ENCODE assay signal across 16 cellular contexts in genomic region chr4:168648929-168649328, GRCh38.
A peak's percentile ranks its signal among the peaks of the same experiment; 100 is the strongest.
DNase-seq lines count a peak whose midpoint lies in the region; TF ChIP-seq lines count a peak whose summit lies in the region.
"Had no signal": no experiment of that assay in that cellular context is flagged by ENCODE, and none has a peak within 500 bp of the region (broad histone marks: within the 10 kb centered on the region; RNA-seq: fewer than 3 reads in every experiment).

No MANE protein-coding gene starts in this region.

- in situ Hi-C loops in GM23248 (cut with MboI) = no loop called here

- no peak overlapping the region for H3K4me2 ChIP-seq in GM23248 (ENCODE audit: unreplicated experiment)
- no peak overlapping the region for H3K4me2 ChIP-seq in SK-N-SH

- intact Hi-C loops in activated CD4-positive, alpha-beta memory T cell treated with anti-CD3 and anti-CD28 coated beads for 36 hours (cut with micrococcal nuclease) = no loop called here

- peaks cover 17% of the 10 kb centered on the region for H3K27me3 Mint-ChIP-seq in activated CD4-positive, alpha-beta memory T cell treated with anti-CD3 and anti-CD28 coated beads for 36 hours

- no peaks in the 10 kb centered on the region for H3K9me3 Mint-ChIP-seq in activated CD4-positive, alpha-beta memory T cell treated with anti-CD3 and anti-CD28 coated beads for 36 hours
- H3K9me3 Mint-ChIP-seq: activated naive CD4-positive, alpha-beta T cell treated with anti-CD3 and anti-CD28 coated beads, Interleukin-2, amount 10 ng/mL, durations not matched to agents 7 days and 5 days; naive thymus-derived CD4-positive, alpha-beta T cell; stimulated activated naive CD8-positive, alpha-beta T cell treated with anti-CD3 and anti-CD28 coated beads, Interleukin-15, Interleukin-2, amounts not matched to agents 100 ng/mL and 50 ng/mL, for 24 hours had no signal

- no peak for TF ChIP-seq CTCF in SK-N-SH (IDR thresholded peaks at IDR 0.05)

- H3K79me2 ChIP-seq in GM23248 (ENCODE audit: insufficient read depth) (no peaks in the 10 kb centered on the region), SK-N-SH (ENCODE audit: insufficient read depth) (peaks cover 32% of the 10 kb centered on the region; the same call in 1 of the 2 replicates)

- peak; percentile 85 for DNase-seq in GM23248
- DNase-seq in SK-N-SH = no peak
- peak; percentile 67 for DNase-seq in fibroblast of peridontal ligament (ENCODE audit: extremely low read depth)
- peak; percentile 82 for DNase-seq in renal cortical epithelial cell (ENCODE audit: low read depth)
- DNase-seq in UCSD-AML1 (lab: John Stamatoyannopoulos, UW; ENCODE audit: unreplicated experiment) = no peak
- no peak for DNase-seq in NCI-H1105 treated with DMSO at 0.1 percent for 48 hours (lab: John Stamatoyannopoulos, UW)
- DNase-seq in cerebellum (ENCODE audit: low spot score) = no peak
- DNase-seq in activated CD4-positive, alpha-beta memory T cell treated with anti-CD3 and anti-CD28 coated beads for 36 hours = no peak
- DNase-seq: activated naive CD4-positive, alpha-beta T cell treated with anti-CD3 and anti-CD28 coated beads, Interleukin-2, amount 10 ng/mL, durations not matched to agents 7 days and 5 days; islet precursor cell; naive thymus-derived CD4-positive, alpha-beta T cell; NCI-H2029; NCI-H82 had no signal

- 57 to 59% methylated on average over 3 of the region's 3 CpGs for WGBS in GM23248 (ENCODE audit: low coverage in 1 of 2, low lambda C conversion rate in 2 of 2, missing lambda C conversion rate in 2 of 2), 2 experiments
- 52% methylated on average over 3 of the region's 3 CpGs for WGBS in SK-N-SH (ENCODE audit: low lambda C conversion rate)

- H3K9me2 ChIP-seq in GM23248 (ENCODE audit: insufficient read depth) (no peaks in the 10 kb centered on the region), SK-N-SH (no peaks in the 10 kb centered on the region)

- H3K9me3 ChIP-seq in GM23248 (ENCODE audit: low read depth) (no peaks in the 10 kb centered on the region), SK-N-SH (no peaks in the 10 kb centered on the region)

- POLR2A ChIA-PET in SK-N-SH (lab: Yijun Ruan, JAX) = no interaction called here
- POLR2A ChIA-PET in activated CD4-positive, alpha-beta memory T cell treated with anti-CD3 and anti-CD28 coated beads for 36 hours (lab: Charles Lee) = interaction anchor here (0.6 kb wide), 1 partner anchor 129 kb away, joined by 3 read pairs; no protein-coding TSS in a partner anchor

- H3K4me3 Mint-ChIP-seq in activated CD4-positive, alpha-beta memory T cell treated with anti-CD3 and anti-CD28 coated beads for 36 hours = no peak overlapping the region
- H3K4me3 Mint-ChIP-seq: activated naive CD4-positive, alpha-beta T cell treated with anti-CD3 and anti-CD28 coated beads, Interleukin-2, amount 10 ng/mL, durations not matched to agents 7 days and 5 days; naive thymus-derived CD4-positive, alpha-beta T cell; stimulated activated naive CD8-positive, alpha-beta T cell treated with anti-CD3 and anti-CD28 coated beads, Interleukin-15, Interleukin-2, amounts not matched to agents 100 ng/mL and 50 ng/mL, for 24 hours had no signal

- H2AFZ ChIP-seq in GM23248 = no peak overlapping the region
- no peak overlapping the region for H2AFZ ChIP-seq in SK-N-SH (ENCODE audit: low read depth)

- no peaks in the 10 kb centered on the region for H3K36me3 Mint-ChIP-seq in activated CD4-positive, alpha-beta memory T cell treated with anti-CD3 and anti-CD28 coated beads for 36 hours
- H3K36me3 Mint-ChIP-seq: activated naive CD4-positive, alpha-beta T cell treated with anti-CD3 and anti-CD28 coated beads, Interleukin-2, amount 10 ng/mL, durations not matched to agents 7 days and 5 days; naive thymus-derived CD4-positive, alpha-beta T cell had no signal

- H3K27ac ChIP-seq in GM23248 = no peak overlapping the region
- H3K27ac ChIP-seq in SK-N-SH (ENCODE audit: low read depth in 2 of 2, low read length in 1 of 2) = peak overlapping the region in 1 of 2 experiments; percentile 58; a peak in 2 of 4 replicates
- H3K27ac ChIP-seq: coronary artery had no signal

- no peak for TF ChIP-seq EP300 in SK-N-SH (IDR thresholded peaks at IDR 0.05; ENCODE audit: borderline replicate concordance in 1 of 2, low read depth in 1 of 2, low read length in 1 of 2)

- H4K20me1 ChIP-seq in GM23248 (ENCODE audit: insufficient read depth) = no peaks in the 10 kb centered on the region
- H4K20me1 ChIP-seq in SK-N-SH (ENCODE audit: insufficient read depth) = no peaks in the 10 kb centered on the region

- H3K4me1 ChIP-seq in GM23248 (ENCODE audit: insufficient read depth) (peaks cover 8% of the 10 kb centered on the region; the same call in 1 of the 2 replicates), SK-N-SH (ENCODE audit: control insufficient read depth in 1 of 2, insufficient read depth in 2 of 2, low read depth in 1 of 2, low read length in 1 of 2) (peaks cover 36 to 49% of the 10 kb centered on the region in 2 experiments; a peak in 3 of 4 replicates)

- no peak overlapping the region for H3K27ac Mint-ChIP-seq in activated CD4-positive, alpha-beta memory T cell treated with anti-CD3 and anti-CD28 coated beads for 36 hours
- H3K27ac Mint-ChIP-seq: activated naive CD4-positive, alpha-beta T cell treated with anti-CD3 and anti-CD28 coated beads, Interleukin-2, amount 10 ng/mL, durations not matched to agents 7 days and 5 days; naive thymus-derived CD4-positive, alpha-beta T cell; stimulated activated naive CD8-positive, alpha-beta T cell treated with anti-CD3 and anti-CD28 coated beads, Interleukin-15, Interleukin-2, amounts not matched to agents 100 ng/mL and 50 ng/mL, for 24 hours had no signal

- H3K27me3 ChIP-seq in GM23248 (replicated peaks; ENCODE audit: insufficient read depth) = no peaks in the 10 kb centered on the region
- no peaks in the 10 kb centered on the region for H3K27me3 ChIP-seq in SK-N-SH (ENCODE audit: insufficient read depth)

- TF ChIP-seq RAD21 in SK-N-SH (IDR thresholded peaks at IDR 0.05; ENCODE audit: low read length) = no peak

- H3K36me3 ChIP-seq in GM23248 (ENCODE audit: low read depth) = no peaks in the 10 kb centered on the region
- no peaks in the 10 kb centered on the region for H3K36me3 ChIP-seq in SK-N-SH (replicated peaks in 1 of 2; ENCODE audit: control insufficient read depth in 1 of 2, insufficient read depth in 2 of 2, low read length in 1 of 2)

- no peak overlapping the region for H3K9ac ChIP-seq in GM23248
- peak overlapping the region; percentile 33; the same call in 1 of the 2 replicates for H3K9ac ChIP-seq in SK-N-SH

- H3K4me1 Mint-ChIP-seq in activated CD4-positive, alpha-beta memory T cell treated with anti-CD3 and anti-CD28 coated beads for 36 hours (ENCODE audit: low read depth) = no peaks in the 10 kb centered on the region
- H3K4me1 Mint-ChIP-seq: activated naive CD4-positive, alpha-beta T cell treated with anti-CD3 and anti-CD28 coated beads, Interleukin-2, amount 10 ng/mL, durations not matched to agents 7 days and 5 days; naive thymus-derived CD4-positive, alpha-beta T cell had no signal

- H3K4me3 ChIP-seq in GM23248 (no peak overlapping the region), SK-N-SH (ENCODE audit: low read depth in 2 of 2, low read length in 1 of 2) (no peak overlapping the region)
- H3K4me3 ChIP-seq: coronary artery, K562 had no signal

- 0 out of 2 replicates have a peak, but pooled peaks cover 8% of the 10 kb centered on the region for H3F3A ChIP-seq in GM23248 (ENCODE audit: insufficient read depth)
- H3F3A ChIP-seq in SK-N-SH (replicated peaks; ENCODE audit: insufficient read depth) = peaks cover 14% of the 10 kb centered on the region

- CTCF ChIA-PET in SK-N-SH (lab: Yijun Ruan, JAX) = interaction anchor here (1.4 to 1.6 kb wide), 2 partner anchors 12 to 63 kb away, joined by 3 to 4 read pairs; no protein-coding TSS in a partner anchor
- CTCF ChIA-PET in activated CD4-positive, alpha-beta memory T cell treated with anti-CD3 and anti-CD28 coated beads for 36 hours (lab: Charles Lee) = no interaction called here

TF ChIP-seq in SK-N-SH, 30 proteins besides CTCF, POLR2A, EP300 and RAD21 (continues in another document):
- TF ChIP-seq REST (IDR thresholded peaks at IDR 0.05; ENCODE audit: low read depth, low read length) = no peak
- TF ChIP-seq PBX3 (IDR thresholded peaks at IDR 0.05) = peak; percentile 45

Comparison
In these comparisons a context has a peak if more than half of its experiments do, and no peak if none do; other contexts are left out.
1. DNase-seq: peak in GM23248 (single experiment), fibroblast of peridontal ligament (single experiment) and renal cortical epithelial cell (single experiment); none in SK-N-SH (single experiment), UCSD-AML1 (single experiment), NCI-H1105 treated with DMSO at 0.1 percent for 48 hours (single experiment), cerebellum (single experiment) and activated CD4-positive, alpha-beta memory T cell treated with anti-CD3 and anti-CD28 coated beads for 36 hours (single experiment).